8 cellular contexts compared by ENCODE assay signal in the genomic region with DNA sequence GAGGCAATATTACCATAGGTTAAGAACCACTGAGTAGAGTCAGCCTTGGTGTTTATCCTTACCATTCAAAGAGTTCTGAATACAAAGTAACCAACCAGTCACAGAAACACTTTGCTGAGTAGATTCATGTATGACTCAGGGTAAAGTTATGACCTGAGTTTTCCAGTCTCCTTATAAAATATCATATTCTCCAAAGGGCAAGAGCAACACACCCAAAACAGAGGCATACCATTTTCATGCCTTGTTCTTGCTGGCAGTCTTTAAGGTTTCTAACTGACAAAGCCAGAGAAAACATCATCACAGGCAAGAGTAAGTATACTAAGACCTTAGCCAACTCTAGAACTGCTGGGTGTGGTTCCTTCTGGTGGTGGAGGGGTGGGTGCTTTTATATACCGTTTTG. TPM values are rescaled to one million over a fixed set of nuclear protein-coding genes. Genes with fewer than 3 reads are reported as not detected.
DNase-seq lines count a peak whose midpoint lies in the region; ATAC-seq and TF ChIP-seq lines count a peak whose summit lies in the region.

No MANE protein-coding gene starts in this region.

- no peak for DNase-seq in activated T-cell treated with anti-CD3 and anti-CD28 coated beads, Interleukin-2, amount 50 U/mL, for 4 hours
- DNase-seq in activated T-cell treated with anti-CD3 and anti-CD28 coated beads, Interleukin-2, amount 50 U/mL, for 48 hours: no peak
- DNase-seq in T1000 (lab: John Stamatoyannopoulos, UW) (peak; percentile 31), fibroblast of villous mesenchyme (ENCODE audit: low read depth) (peak; percentile 88), type B pancreatic cell (ENCODE audit: extremely low spot score, unreplicated experiment) (no peak), middle frontal gyrus (ENCODE audit: extremely low spot score, low spot score) (no peak), hippocampal formation (lab: John Stamatoyannopoulos, UW) (no peak)

- peak overlapping the region; percentile 16 for H3K27ac Mint-ChIP-seq in type B pancreatic cell

- ATAC-seq in activated T-cell treated with anti-CD3 and anti-CD28 coated beads, Interleukin-2, amount 50 U/mL, for 4 hours: peak; percentile 42 to 55
- ATAC-seq in HG03039 (IDR thresholded peaks at IDR 0.05; ENCODE audit: unreplicated experiment): no peak

- H3K4me1 Mint-ChIP-seq in activated T-cell treated with anti-CD3 and anti-CD28 coated beads, Interleukin-2, amount 50 U/mL, for 4 hours (ENCODE audit: low read depth): peaks cover 42% of the 10 kb centered on the region
- H3K4me1 Mint-ChIP-seq in type B pancreatic cell (ENCODE audit: unreplicated experiment): peaks cover 22% of the 10 kb centered on the region

- peaks cover 4% of the 10 kb centered on the region for H3K36me3 Mint-ChIP-seq in activated T-cell treated with anti-CD3 and anti-CD28 coated beads, Interleukin-2, amount 50 U/mL, for 4 hours (ENCODE audit: insufficient read depth)
- H3K36me3 Mint-ChIP-seq in type B pancreatic cell: peaks cover 3% of the 10 kb centered on the region

- no peaks in the 10 kb centered on the region for H3K9me3 Mint-ChIP-seq in activated T-cell treated with anti-CD3 and anti-CD28 coated beads, Interleukin-2, amount 50 U/mL, for 4 hours
- H3K9me3 Mint-ChIP-seq in type B pancreatic cell: no peaks in the 10 kb centered on the region

- no peaks in the 10 kb centered on the region for H3K27me3 Mint-ChIP-seq in activated T-cell treated with anti-CD3 and anti-CD28 coated beads, Interleukin-2, amount 50 U/mL, for 4 hours (ENCODE audit: low read depth)
- no peaks in the 10 kb centered on the region for H3K27me3 Mint-ChIP-seq in type B pancreatic cell

- H3K4me3 Mint-ChIP-seq in activated T-cell treated with anti-CD3 and anti-CD28 coated beads, Interleukin-2, amount 50 U/mL, for 4 hours: no peak overlapping the region
- H3K4me3 Mint-ChIP-seq in type B pancreatic cell: peak overlapping the region; percentile 3

- TF ChIP-seq CTCF in fibroblast of villous mesenchyme (IDR thresholded peaks at IDR 0.05; ENCODE audit: insufficient read depth, low read depth, low read length) (no peak), type B pancreatic cell (conservative IDR thresholded peaks at IDR 0.05) (no peak)

- H3K4me3 ChIP-seq in fibroblast of villous mesenchyme (ENCODE audit: low read depth, low read length): peak overlapping the region; percentile 10

RNA-seq across cellular contexts. Expression of a gene that starts 3.2 kb away (rescaled TPM):
- total RNA-seq in activated T-cell treated with anti-CD3 and anti-CD28 coated beads, Interleukin-2, amount 50 U/mL, for 4 hours: 10 to 100 TPM; 49.1 to 52.5 (median 49.8) TPM
- total RNA-seq in fibroblast of villous mesenchyme (123 and 152 TPM in 2 replicates), type B pancreatic cell (ENCODE audit: low replicate concordance) (21.6 and 24.6 TPM in 2 replicates)

RNA-seq across cellular contexts. Expression of a gene that starts 13.3 kb away (rescaled TPM):
- total RNA-seq in activated T-cell treated with anti-CD3 and anti-CD28 coated beads, Interleukin-2, amount 50 U/mL, for 4 hours: 10 to 100 TPM; 24.7 to 30.9 (median 26.7) TPM
- total RNA-seq in fibroblast of villous mesenchyme (61.5 and 70.0 TPM in 2 replicates), type B pancreatic cell (ENCODE audit: low replicate concordance) (95.0 and 95.9 TPM in 2 replicates)

RNA-seq across cellular contexts. Expression of a gene that starts 53.8 kb away (rescaled TPM):
- 1 to 10 TPM in 1 of 3 donors, under 1 TPM in 2; 0.63 to 1.7 (median 0.90) TPM for total RNA-seq in activated T-cell treated with anti-CD3 and anti-CD28 coated beads, Interleukin-2, amount 50 U/mL, for 4 hours
- total RNA-seq in fibroblast of villous mesenchyme (4.2 and 6.0 TPM in 2 replicates), type B pancreatic cell (ENCODE audit: low replicate concordance) (55.6 and 65.4 TPM in 2 replicates)

Comparison
In these comparisons a context has a peak if more than half of its experiments do, and no peak if none do; other contexts are left out.
1. DNase-seq: peak in T1000 (single experiment) and fibroblast of villous mesenchyme (single experiment); none in activated T-cell treated with anti-CD3 and anti-CD28 coated beads, Interleukin-2, amount 50 U/mL, for 4 hours (single experiment), activated T-cell treated with anti-CD3 and anti-CD28 coated beads, Interleukin-2, amount 50 U/mL, for 48 hours (0 of 2), type B pancreatic cell (single experiment), middle frontal gyrus (single experiment) and hippocampal formation (0 of 2).